Comparison of ENCODE assay signal across 1 cellular context in the genomic region with DNA sequence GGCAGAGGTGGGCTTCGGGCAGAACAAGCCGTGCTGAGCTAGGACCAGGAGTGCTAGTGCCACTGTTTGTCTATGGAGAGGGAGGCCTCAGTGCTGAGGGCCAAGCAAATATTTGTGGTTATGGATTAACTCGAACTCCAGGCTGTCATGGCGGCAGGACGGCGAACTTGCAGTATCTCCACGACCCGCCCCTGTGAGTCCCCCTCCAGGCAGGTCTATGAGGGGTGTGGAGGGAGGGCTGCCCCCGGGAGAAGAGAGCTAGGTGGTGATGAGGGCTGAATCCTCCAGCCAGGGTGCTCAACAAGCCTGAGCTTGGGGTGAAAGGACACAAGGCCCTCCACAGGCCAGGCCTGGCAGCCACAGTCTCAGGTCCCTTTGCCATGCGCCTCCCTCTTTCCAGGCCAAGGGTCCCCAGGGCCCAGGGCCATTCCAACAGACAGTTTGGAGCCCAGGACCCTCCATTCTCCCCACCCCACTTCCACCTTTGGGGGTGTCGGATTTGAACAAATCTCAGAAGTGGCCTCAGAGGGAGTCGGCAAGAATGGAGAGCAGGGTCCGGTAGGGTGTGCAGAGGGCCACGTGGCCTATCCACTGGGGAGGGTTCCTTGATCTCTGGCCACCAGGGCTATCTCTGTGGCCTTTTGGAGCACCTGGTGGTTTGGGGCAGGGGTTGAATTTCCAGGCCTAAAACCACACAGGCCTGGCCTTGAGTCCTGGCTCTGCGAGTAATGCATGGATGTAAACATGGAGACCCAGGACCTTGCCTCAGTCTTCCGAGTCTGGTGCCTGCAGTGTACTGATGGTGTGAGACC.
TF ChIP-seq lines count a peak whose summit lies in the region.

TSS of gene PROC (plus strand) at position 128 of the 812 bp plus-strand sequence. CDS start 1,516 bp downstream, outside the sequence.

TF ChIP-seq in HepG2, 621 proteins besides CTCF, POLR2A, EP300 and RAD21 (continued from another document and continues in another):
- TF ChIP-seq ZNF574 (CRISPR knock-in tag; IDR thresholded peaks at IDR 0.05) (peak; percentile 85), TEAD3 (CRISPR knock-in tag; optimal IDR thresholded peaks at IDR 0.05; ENCODE audit: borderline replicate concordance) (peak; percentile 95), GTF3A (CRISPR knock-in tag; conservative IDR thresholded peaks at IDR 0.05) (peak; percentile 51; the same call in 1 of the 2 replicates), RAD51 (IDR thresholded peaks at IDR 0.05; ENCODE audit: borderline replicate concordance) (peak; percentile 33; the same call in 1 of the 2 replicates), ZNF570 (CRISPR knock-in tag; IDR thresholded peaks at IDR 0.05; ENCODE audit: borderline replicate concordance) (no peak; the same call in 1 of the 2 replicates), MTA3 (CRISPR knock-in tag; IDR thresholded peaks at IDR 0.05) (no peak), MAZ (IDR thresholded peaks at IDR 0.05; ENCODE audit: borderline replicate concordance, low read depth, low read length) (0 out of 2 replicates have a peak, but pooled peaks have one; percentile 40), MAZ (CRISPR knock-in tag; IDR thresholded peaks at IDR 0.05; ENCODE audit: low read depth) (peak; percentile 93), SMARCE1 (IDR thresholded peaks at IDR 0.05; ENCODE audit: borderline replicate concordance) (no peak), ZNF143 (CRISPR knock-in tag; IDR thresholded peaks at IDR 0.05) (peak; percentile 55; the same call in 1 of the 2 replicates), MED8 (CRISPR knock-in tag; IDR thresholded peaks at IDR 0.05; ENCODE audit: insufficient replicate concordance) (no peak), RFX1 (IDR thresholded peaks at IDR 0.05) (no peak), NFATC3 (CRISPR knock-in tag; IDR thresholded peaks at IDR 0.05) (no peak), CHCHD3 (CRISPR knock-in tag; IDR thresholded peaks at IDR 0.05) (no peak), SMAD1 (CRISPR knock-in tag; IDR thresholded peaks at IDR 0.05; ENCODE audit: borderline replicate concordance, low read depth) (peak; percentile 80), ZC3H13 (CRISPR knock-in tag; IDR thresholded peaks at IDR 0.05) (peak; percentile 58; the same call in 1 of the 2 replicates), ZFP37 (CRISPR knock-in tag; IDR thresholded peaks at IDR 0.05; ENCODE audit: borderline replicate concordance) (peak; percentile 54), SNAPC2 (CRISPR knock-in tag; IDR thresholded peaks at IDR 0.05) (peak; percentile 58; the same call in 1 of the 2 replicates), NFRKB (IDR thresholded peaks at IDR 0.05) (peak; percentile 86), GFI1 (CRISPR knock-in tag; IDR thresholded peaks at IDR 0.05; ENCODE audit: borderline replicate concordance) (peak; percentile 90), ZNF280D (CRISPR knock-in tag; IDR thresholded peaks at IDR 0.05) (peak; percentile 73), ZMAT5 (CRISPR knock-in tag; IDR thresholded peaks at IDR 0.05; ENCODE audit: borderline replicate concordance, low read depth) (no peak), ZNF569 (CRISPR knock-in tag; IDR thresholded peaks at IDR 0.05; ENCODE audit: borderline replicate concordance) (peak; percentile 96; the same call in 1 of the 2 replicates), ZFP91 (CRISPR knock-in tag; IDR thresholded peaks at IDR 0.05; ENCODE audit: borderline replicate concordance) (peak; percentile 94), KDM3A (CRISPR knock-in tag; IDR thresholded peaks at IDR 0.05; ENCODE audit: low read depth) (peak; percentile 93), ZNF317 (CRISPR knock-in tag; IDR thresholded peaks at IDR 0.05) (peak; percentile 85), HOXA7 (CRISPR knock-in tag; IDR thresholded peaks at IDR 0.05) (no peak), ZNF207 (IDR thresholded peaks at IDR 0.05; ENCODE audit: borderline replicate concordance) (no peak), ZNF362 (CRISPR knock-in tag; IDR thresholded peaks at IDR 0.05; ENCODE audit: borderline replicate concordance) (0 out of 2 replicates have a peak, but pooled peaks have one; percentile 34), ZNF652 (CRISPR knock-in tag; IDR thresholded peaks at IDR 0.05; ENCODE audit: borderline replicate concordance, low read depth) (no peak), SCMH1 (CRISPR knock-in tag; IDR thresholded peaks at IDR 0.05; ENCODE audit: borderline replicate concordance) (no peak), ZKSCAN8 (CRISPR knock-in tag; IDR thresholded peaks at IDR 0.05; ENCODE audit: borderline replicate concordance) (0 out of 2 replicates have a peak, but pooled peaks have one; percentile 15), MNT (IDR thresholded peaks at IDR 0.05) (peak; percentile 58), ONECUT2 (CRISPR knock-in tag; IDR thresholded peaks at IDR 0.05) (no peak), RXRB (CRISPR knock-in tag; IDR thresholded peaks at IDR 0.05; ENCODE audit: borderline replicate concordance) (0 out of 2 replicates have a peak, but pooled peaks have one; percentile 63), ZNF737 (CRISPR knock-in tag; IDR thresholded peaks at IDR 0.05; ENCODE audit: borderline replicate concordance) (no peak; the same call in 1 of the 2 replicates), AKNA (CRISPR knock-in tag; IDR thresholded peaks at IDR 0.05; ENCODE audit: borderline replicate concordance) (0 out of 2 replicates have a peak, but pooled peaks have one; percentile 77), ZNF230 (CRISPR knock-in tag; IDR thresholded peaks at IDR 0.05) (peak; percentile 71; the same call in 1 of the 2 replicates)
- TF ChIP-seq, protein P1, sequence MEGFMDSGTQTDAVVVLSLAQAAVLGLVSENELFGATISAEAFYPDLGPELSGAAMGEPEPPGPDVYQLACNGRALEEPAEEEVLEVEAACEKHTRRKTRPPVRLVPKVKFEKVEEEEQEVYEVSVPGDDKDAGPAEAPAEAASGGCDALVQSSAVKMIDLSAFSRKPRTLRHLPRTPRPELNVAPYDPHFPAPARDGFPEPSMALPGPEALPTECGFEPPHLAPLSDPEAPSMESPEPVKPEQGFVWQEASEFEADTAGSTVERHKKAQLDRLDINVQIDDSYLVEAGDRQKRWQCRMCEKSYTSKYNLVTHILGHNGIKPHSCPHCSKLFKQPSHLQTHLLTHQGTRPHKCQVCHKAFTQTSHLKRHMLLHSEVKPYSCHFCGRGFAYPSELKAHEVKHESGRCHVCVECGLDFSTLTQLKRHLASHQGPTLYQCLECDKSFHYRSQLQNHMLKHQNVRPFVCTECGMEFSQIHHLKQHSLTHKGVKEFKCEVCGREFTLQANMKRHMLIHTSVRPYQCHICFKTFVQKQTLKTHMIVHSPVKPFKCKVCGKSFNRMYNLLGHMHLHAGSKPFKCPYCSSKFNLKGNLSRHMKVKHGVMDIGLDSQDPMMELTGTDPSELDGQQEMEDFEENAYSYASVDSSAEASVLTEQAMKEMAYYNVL (CRISPR knock-in tag; IDR thresholded peaks at IDR 0.05; ENCODE audit: borderline replicate concordance), result no peak
